ENCODE assay signal across 15 cellular contexts in the genomic region with DNA sequence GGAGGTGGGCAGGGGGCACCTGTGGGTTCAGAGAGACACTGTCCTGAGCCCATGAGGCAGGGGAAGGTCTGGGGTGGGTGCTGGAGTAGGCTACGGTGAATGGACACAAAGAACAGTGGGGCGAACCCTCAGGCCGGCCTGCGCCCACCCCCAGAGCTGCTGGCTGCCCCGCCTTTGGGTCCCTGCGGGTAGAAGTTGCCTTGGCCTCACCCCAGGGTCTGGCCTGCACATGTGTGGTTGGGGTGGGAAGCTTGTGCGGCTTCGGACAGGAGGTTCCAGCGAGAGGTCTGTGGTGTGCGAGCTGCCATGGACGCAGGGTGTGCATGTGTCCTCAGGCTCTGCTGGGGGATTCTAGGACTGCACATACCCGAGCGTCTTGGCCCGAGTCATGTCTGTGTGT.
"Had no signal": no experiment of that assay in that cellular context is flagged by ENCODE, and none has a peak within 500 bp of the region (broad histone marks: within the 10 kb centered on the region; RNA-seq: fewer than 3 reads in every experiment).

No MANE protein-coding gene starts in this region.

- H3K36me3 Mint-ChIP-seq: naive B cell had no signal

- ATAC-seq: heart left ventricle had no signal

- H3K4me3 Mint-ChIP-seq: endodermal cell, nephron had no signal

- H3K27me3 ChIP-seq: ovary had no signal

- H3K9me3 Mint-ChIP-seq: endodermal cell, naive B cell, nephron had no signal

- H3K9me3 ChIP-seq: heart left ventricle, ovary, right atrium auricular region had no signal

- H3K36me3 ChIP-seq: heart left ventricle, ovary, right atrium auricular region had no signal

- H3K4me1 Mint-ChIP-seq: endodermal cell had no signal

- H3K27me3 Mint-ChIP-seq: naive B cell had no signal

- DNase-seq: effector CD4-positive, alpha-beta T cell; endodermal cell; foreskin melanocyte; hippocampal formation; mesendoderm; naive B cell; nucleus accumbens; ovary; small intestine; stimulated activated CD4-positive, alpha-beta T cell treated with anti-CD3 and anti-CD28 coated beads, Interleukin-12 subunit alpha, Interleukin-12 subunit beta, amount 100 ng/mL, for 4 hours; stimulated activated naive CD4-positive, alpha-beta T cell treated with Interleukin-2 at 50 U/mL for 16 hours; trophoblast cell had no signal

- H3K27ac Mint-ChIP-seq: endodermal cell, nephron had no signal

- H3K4me3 ChIP-seq: heart left ventricle, ovary, right atrium auricular region had no signal

- H3K27ac ChIP-seq: heart left ventricle, ovary, right atrium auricular region had no signal
